8 cellular contexts compared by ENCODE assay signal in the genomic region with DNA sequence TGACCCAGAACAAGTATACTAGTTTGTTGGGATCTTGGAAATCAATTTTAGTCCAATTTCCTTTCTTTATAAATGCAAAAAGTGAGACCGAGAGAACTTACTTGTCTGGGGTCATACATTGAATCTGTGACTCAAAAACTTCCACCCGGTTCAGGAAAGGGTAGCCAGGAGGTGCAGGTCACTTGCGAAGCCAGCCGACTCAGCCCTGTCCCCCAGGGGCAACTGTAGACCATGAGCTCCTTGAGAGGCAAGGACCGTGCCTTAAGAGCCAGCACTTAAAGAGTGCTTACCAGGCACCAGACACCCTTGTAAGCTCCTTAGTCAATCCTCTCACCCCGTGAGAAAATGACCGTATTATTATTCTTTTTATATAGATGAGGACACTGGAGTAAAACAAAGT. TPM values are rescaled to one million over a fixed set of nuclear protein-coding genes. Genes with fewer than 3 reads are reported as not detected.
A peak's percentile ranks its signal among the peaks of the same experiment; 100 is the strongest.
DNase-seq lines count a peak whose midpoint lies in the region; ATAC-seq and TF ChIP-seq lines count a peak whose summit lies in the region.

No MANE protein-coding gene starts in this region.

- peak overlapping the region; percentile 61 for H3K4me3 ChIP-seq in A673 (ENCODE audit: low read depth, low read length, poor library complexity, severe bottlenecking)

- peaks cover 15% of the 10 kb centered on the region for H3K4me1 ChIP-seq in A673 (ENCODE audit: insufficient read depth, low read length, poor library complexity, severe bottlenecking)

- BruUV-seq in A673 (replicated peaks; lab: Mats Ljungman, UMichigan) (TSS peak; percentile 96), MCF 10A (replicated peaks; lab: Mats Ljungman, UMichigan) (TSS peak; percentile 86)

- H3K36me3 ChIP-seq in A673 (ENCODE audit: insufficient read depth, low read length, poor library complexity, severe bottlenecking), result no peaks in the 10 kb centered on the region

- no peaks in the 10 kb centered on the region for H3K27me3 ChIP-seq in A673 (replicated peaks; ENCODE audit: insufficient read depth, low read depth, low read length, poor library complexity)

- H3K4me1 Mint-ChIP-seq in MCF 10A (ENCODE audit: insufficient read depth, unreplicated experiment) (peaks cover 13% of the 10 kb centered on the region), mesothelial cell of epicardium (peaks cover 20% of the 10 kb centered on the region)

- peak overlapping the region; percentile 81 for H3K4me3 Mint-ChIP-seq in MCF 10A (ENCODE audit: unreplicated experiment)
- peak overlapping the region; percentile 90 for H3K4me3 Mint-ChIP-seq in mesothelial cell of epicardium

- intact Hi-C loops in A673 (cut with micrococcal nuclease; ENCODE audit: unreplicated experiment) (no loop called here), MCF 10A (cut with micrococcal nuclease) (no loop called here)

- CTCF ChIA-PET in A673 (lab: Charles Lee) (interaction anchor here (0.5 kb wide), 1 partner anchor 454 kb away, joined by 4 read pairs; no protein-coding TSS in a partner anchor), MCF 10A (lab: Yijun Ruan, JAX) (interaction anchor here (0.6 to 1.3 kb wide), 6 partner anchors 15 to 618 kb away, joined by 3 to 8 read pairs (median 4); a partner anchor contains a TSS)

- POLR2A ChIA-PET in A673 (lab: Charles Lee; ENCODE audit: low non-redundant PET) (no interaction called here), MCF 10A (lab: Yijun Ruan, JAX) (interaction anchor here (0.5 to 4.8 kb wide), 27 partner anchors 8 to 1027 kb away, joined by 3 to 67 read pairs (median 4); a partner anchor contains a TSS)

- H3K9me3 Mint-ChIP-seq in MCF 10A (ENCODE audit: unreplicated experiment), result no peaks in the 10 kb centered on the region
- H3K9me3 Mint-ChIP-seq in mesothelial cell of epicardium, result no peaks in the 10 kb centered on the region

- peak overlapping the region; percentile 89 for H3K27ac ChIP-seq in A673 (ENCODE audit: low read depth, low read length, poor library complexity, severe bottlenecking)

- no peaks in the 10 kb centered on the region for H3K9me3 ChIP-seq in A673 (ENCODE audit: low read depth, low read length, poor library complexity, severe bottlenecking)

- ATAC-seq in HG03097 (IDR thresholded peaks at IDR 0.05; ENCODE audit: low FRiP score, unreplicated experiment) (peak; percentile 12), GM21825 (IDR thresholded peaks at IDR 0.05; ENCODE audit: unreplicated experiment) (no peak)

- no peak for TF ChIP-seq CTCF in A673 (conservative IDR thresholded peaks at IDR 0.05; ENCODE audit: low read depth, low read length)
- no peak for TF ChIP-seq CTCF in MCF 10A (IDR thresholded peaks at IDR 0.05; ENCODE audit: unreplicated experiment)
- TF ChIP-seq CTCF in mesothelial cell of epicardium (IDR thresholded peaks at IDR 0.05; ENCODE audit: unreplicated experiment), result no peak

- peaks cover 4% of the 10 kb centered on the region for H3K27me3 Mint-ChIP-seq in MCF 10A (ENCODE audit: insufficient read depth, unreplicated experiment)
- H3K27me3 Mint-ChIP-seq in mesothelial cell of epicardium (ENCODE audit: low read depth), result peaks cover 28% of the 10 kb centered on the region

- no peak for DNase-seq in A673 (ENCODE audit: low spot score)
- DNase-seq in MCF 10A (ENCODE audit: unreplicated experiment), result no peak
- DNase-seq in mesothelial cell of epicardium (ENCODE audit: low spot score in 2 of 2, unreplicated experiment in 2 of 2), result no peak
- no peak for DNase-seq in nucleus accumbens (lab: John Stamatoyannopoulos, UW)
- DNase-seq in DMS 273 (lab: John Stamatoyannopoulos, UW; ENCODE audit: unreplicated experiment), result no peak
- no peak for DNase-seq in NK-92 (lab: John Stamatoyannopoulos, UW; ENCODE audit: unreplicated experiment)

- peaks cover 3% of the 10 kb centered on the region for H3K36me3 Mint-ChIP-seq in MCF 10A (ENCODE audit: insufficient read depth, unreplicated experiment)
- H3K36me3 Mint-ChIP-seq in mesothelial cell of epicardium, result no peaks in the 10 kb centered on the region

- H3K27ac Mint-ChIP-seq in MCF 10A (ENCODE audit: low read depth, unreplicated experiment) (peak overlapping the region; percentile 92), mesothelial cell of epicardium (peak overlapping the region; percentile 99)

RNA-seq across cellular contexts. Expression of a gene that starts 0.5 kb away (rescaled TPM):
- total RNA-seq in A673 (2021) (5.7 and 6.4 TPM in 2 replicates), MCF 10A (2022) (6.2 and 8.2 TPM in 2 replicates), mesothelial cell of epicardium (5.3 to 5.7 TPM (median 5.6 TPM) in 3 replicates)

RNA-seq across cellular contexts. Expression of a gene that starts 15.2 kb away (rescaled TPM):
- total RNA-seq in A673 (2021) (28.2 and 29.0 TPM in 2 replicates), MCF 10A (2022) (19.9 and 23.1 TPM in 2 replicates), mesothelial cell of epicardium (42.2 to 44.4 TPM (median 44.4 TPM) in 3 replicates)
